27 cellular contexts compared by ENCODE assay signal in genomic region chr5:52579391-52579790, GRCh38.
A peak's percentile ranks its signal among the peaks of the same experiment; 100 is the strongest.
DNase-seq lines count a peak whose midpoint lies in the region; ATAC-seq and TF ChIP-seq lines count a peak whose summit lies in the region.
"Had no signal": no experiment of that assay in that cellular context is flagged by ENCODE, and none has a peak within 500 bp of the region (broad histone marks: within the 10 kb centered on the region; RNA-seq: fewer than 3 reads in every experiment).

No MANE protein-coding gene starts in this region.

- intact Hi-C loops in PC-3 (cut with micrococcal nuclease) (no loop called here), left lung (cut with DNase I) (no loop called here)

- TF ChIP-seq CTCF in PC-3 (conservative IDR thresholded peaks at IDR 0.05; ENCODE audit: low read depth, low read length) (no peak), left lung (IDR thresholded peaks at IDR 0.05) (no peak), tibial nerve (IDR thresholded peaks at IDR 0.05) (no peak)

- no peaks in the 10 kb centered on the region for H3F3A ChIP-seq in PC-3 (ENCODE audit: low read length, unreplicated experiment)

- CTCF ChIA-PET in PC-3 (lab: Charles Lee): no interaction called here

- no peaks in the 10 kb centered on the region for H3K9me2 ChIP-seq in PC-3 (replicated peaks; ENCODE audit: low read length)

- no peaks in the 10 kb centered on the region for H3K79me2 ChIP-seq in PC-3 (ENCODE audit: low read length)

- no peak for TF ChIP-seq POLR2A in tibial nerve (IDR thresholded peaks at IDR 0.05)

- H3K9ac ChIP-seq in PC-3 (ENCODE audit: low read length): no peak overlapping the region
- H3K9ac ChIP-seq: BLaER1 had no signal

- H3K36me3 ChIP-seq in PC-3 (ENCODE audit: low read depth, low read length) (no peaks in the 10 kb centered on the region), left lung (no peaks in the 10 kb centered on the region), tibial nerve (no peaks in the 10 kb centered on the region)
- H3K36me3 ChIP-seq: adrenal gland, BLaER1, thyroid gland had no signal

- POLR2A ChIA-PET in PC-3 (lab: Charles Lee; ENCODE audit: unreplicated experiment): no interaction called here

- no peak overlapping the region for H3K27ac ChIP-seq in PC-3 (ENCODE audit: low read length)
- no peak overlapping the region for H3K27ac ChIP-seq in left lung
- no peak overlapping the region for H3K27ac ChIP-seq in tibial nerve
- H3K27ac ChIP-seq: adrenal gland, BLaER1, thyroid gland had no signal

- no peak for TF ChIP-seq EP300 in tibial nerve (IDR thresholded peaks at IDR 0.05)

- 32% methylated on average over 3 of the region's 3 CpGs for WGBS in tibial nerve, 2 donors

- no TSS peak for BruUV-seq in PC-3 (replicated peaks; lab: Mats Ljungman, UMichigan)

- H3K4me1 ChIP-seq in PC-3 (ENCODE audit: insufficient read depth, low read length) (peaks cover 13% of the 10 kb centered on the region; the same call in 1 of the 2 replicates), left lung (no peaks in the 10 kb centered on the region), tibial nerve (no peaks in the 10 kb centered on the region)
- H3K4me1 ChIP-seq: adrenal gland, thyroid gland had no signal

- H3K27me3 ChIP-seq in PC-3 (ENCODE audit: low read length) (peaks cover 7% of the 10 kb centered on the region; the same call in 1 of the 2 replicates), left lung (no peaks in the 10 kb centered on the region), tibial nerve (no peaks in the 10 kb centered on the region)
- H3K27me3 ChIP-seq: adrenal gland, BLaER1, thyroid gland had no signal

- 0 out of 2 replicates have a peak overlapping the region, but pooled peaks have one; percentile 15 for H3K4me2 ChIP-seq in PC-3 (ENCODE audit: low read length)
- H3K4me2 ChIP-seq: BLaER1 had no signal

- peak; percentile 92 for DNase-seq in DMS53 (lab: John Stamatoyannopoulos, UW)
- DNase-seq in NCI-H2029 (lab: John Stamatoyannopoulos, UW): peak; percentile 38
- peak; percentile 61 for DNase-seq in PC-3
- no peak for DNase-seq in left lung
- DNase-seq in tibial nerve (ENCODE audit: low spot score in 2 of 2): no peak
- DNase-seq: activated CD4-positive, alpha-beta T cell treated with anti-CD3 and anti-CD28 coated beads, Interleukin-2, amount 50 U/mL, for 48 hours; activated CD8-positive, alpha-beta memory T cell treated with anti-CD3 and anti-CD28 coated beads, Interleukin-2, amount 50 U/mL, for 4 hours; activated naive CD4-positive, alpha-beta T cell treated with anti-CD3 and anti-CD28 coated beads, Interleukin-2, amount 10 ng/mL, durations not matched to agents 7 days and 5 days; adrenal gland; cerebellar nuclear complex; dermis blood vessel endothelial cell; endodermal cell; GOT3; hypothalamus; immature natural killer cell; mesenchymal stem cell; NCI-H187 treated with DMSO at 0.1 percent for 48 hours; NCI-H2227 treated with DMSO at 0.1 percent for 48 hours; nephron progenitor cell; SHP77; stimulated activated CD4-positive, alpha-beta T cell treated with anti-CD3 and anti-CD28 coated beads, Interleukin-4, amount 100 ng/mL, for 24 hours; T-helper 17 cell; thyroid gland had no signal

- no peak overlapping the region for H2AFZ ChIP-seq in PC-3 (ENCODE audit: low read length)

- peak; percentile 37 for ATAC-seq in PC-3
- ATAC-seq in left lung: peak; percentile 16
- ATAC-seq in GM21717 (IDR thresholded peaks at IDR 0.05; ENCODE audit: unreplicated experiment): no peak
- no peak for ATAC-seq in GM21515 (IDR thresholded peaks at IDR 0.05; ENCODE audit: unreplicated experiment)
- ATAC-seq: left lobe of liver, T-helper 17 cell had no signal

- H3K4me3 ChIP-seq in PC-3 (ENCODE audit: low read length) (no peak overlapping the region), left lung (no peak overlapping the region), tibial nerve (no peak overlapping the region)
- H3K4me3 ChIP-seq: adrenal gland, BLaER1, thyroid gland had no signal

- H3K9me3 ChIP-seq in PC-3 (ENCODE audit: low read length) (no peaks in the 10 kb centered on the region), left lung (no peaks in the 10 kb centered on the region), tibial nerve (no peaks in the 10 kb centered on the region)
- H3K9me3 ChIP-seq: adrenal gland, BLaER1, thyroid gland had no signal

- no peaks in the 10 kb centered on the region for H4K20me1 ChIP-seq in PC-3 (ENCODE audit: low read length)
- H4K20me1 ChIP-seq: BLaER1 had no signal

Comparison
In these comparisons a context has a peak if more than half of its experiments do, and no peak if none do; other contexts are left out.
1. DNase-seq: peak in DMS53 (single experiment), NCI-H2029 (single experiment) and PC-3 (single experiment); none in left lung (0 of 2) and tibial nerve (0 of 2).
2. ATAC-seq: peak in PC-3 (single experiment) and left lung (single experiment); none in GM21717 (single experiment) and GM21515 (single experiment).